In the genomic region with DNA sequence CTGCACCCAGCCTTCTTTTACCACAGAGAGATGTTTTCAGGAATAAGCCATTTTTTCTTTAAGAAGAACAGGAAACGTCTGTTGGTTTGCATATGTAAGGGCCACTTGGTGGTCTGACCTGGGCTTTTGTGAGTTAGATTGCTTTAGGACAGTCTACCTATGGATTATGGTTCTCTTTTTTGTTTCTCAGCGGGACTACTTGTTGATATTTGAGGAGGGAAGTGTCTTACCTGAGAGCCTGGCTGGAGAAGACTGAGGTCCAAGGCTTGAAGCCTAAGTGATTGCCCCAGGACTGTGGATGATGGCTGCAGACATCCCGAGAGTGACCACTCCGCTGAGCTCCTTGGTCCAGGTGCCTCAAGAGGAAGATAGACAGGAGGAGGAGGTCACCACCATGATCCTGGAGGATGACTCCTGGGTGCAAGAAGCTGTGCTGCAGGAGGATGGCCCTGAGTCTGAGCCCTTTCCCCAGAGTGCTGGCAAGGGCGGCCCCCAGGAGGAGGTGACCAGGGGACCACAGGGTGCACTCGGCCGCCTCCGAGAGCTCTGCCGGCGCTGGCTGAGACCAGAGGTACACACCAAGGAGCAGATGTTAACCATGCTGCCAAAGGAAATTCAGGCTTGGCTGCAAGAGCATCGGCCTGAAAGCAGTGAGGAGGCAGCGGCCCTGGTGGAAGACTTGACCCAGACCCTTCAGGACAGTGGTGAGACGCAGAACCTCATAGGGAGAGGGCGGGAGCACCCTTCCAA, we compare ENCODE assay signal across 15 cellular contexts. TPM values are rescaled to one million over a fixed set of nuclear protein-coding genes. Genes with fewer than 3 reads are reported as not detected.
A peak's percentile ranks its signal among the peaks of the same experiment; 100 is the strongest.
DNase-seq lines count a peak whose midpoint lies in the region; ATAC-seq and TF ChIP-seq lines count a peak whose summit lies in the region.
"Had no signal": no experiment of that assay in that cellular context is flagged by ENCODE, and none has a peak within 500 bp of the region (broad histone marks: within the 10 kb centered on the region; RNA-seq: fewer than 3 reads in every experiment).

No MANE protein-coding gene starts in this region.

- H3K9me3 Mint-ChIP-seq in WTC11, result no peaks in the 10 kb centered on the region
- H3K9me3 Mint-ChIP-seq: activated naive CD4-positive, alpha-beta T cell treated with anti-CD3 and anti-CD28 coated beads for 36 hours had no signal

- H3K36me3 ChIP-seq in smooth muscle cell (ENCODE audit: low read depth), result no peaks in the 10 kb centered on the region
- H3K36me3 ChIP-seq in BE2C, result peaks cover 37% of the 10 kb centered on the region

- H3K4me1 Mint-ChIP-seq in WTC11, result peaks cover 69% of the 10 kb centered on the region

- peaks cover 16% of the 10 kb centered on the region for H3K79me2 ChIP-seq in smooth muscle cell (ENCODE audit: low read depth)

- H3K27me3 Mint-ChIP-seq in WTC11 (ENCODE audit: low read depth), result no peaks in the 10 kb centered on the region

- CTCF ChIA-PET in WTC11 (lab: Charles Lee), result interaction anchor here (0.8 to 1.6 kb wide), 5 partner anchors 16 to 34 kb away, joined by 3 to 5 read pairs (median 5); no protein-coding TSS in a partner anchor

- H3K27me3 ChIP-seq in smooth muscle cell (ENCODE audit: low read depth), result no peaks in the 10 kb centered on the region
- no peaks in the 10 kb centered on the region for H3K27me3 ChIP-seq in BE2C
- H3K27me3 ChIP-seq: foreskin keratinocyte had no signal

- peaks cover 6% of the 10 kb centered on the region for H3K4me1 ChIP-seq in smooth muscle cell (ENCODE audit: low read depth)
- H3K4me1 ChIP-seq in BE2C, result no peaks in the 10 kb centered on the region
- H3K4me1 ChIP-seq: foreskin keratinocyte had no signal

- peak; percentile 27 for ATAC-seq in WTC11
- ATAC-seq: A549, foreskin keratinocyte, sciatic nerve had no signal

- H3K36me3 Mint-ChIP-seq in WTC11, result peaks cover 41% of the 10 kb centered on the region

- POLR2A ChIA-PET in WTC11 (lab: Charles Lee), result interaction anchor here (1.0 kb wide), 1 partner anchor 10 kb away, joined by 5 read pairs; no protein-coding TSS in a partner anchor

- H3K9me3 ChIP-seq in smooth muscle cell (replicated peaks; ENCODE audit: low read depth) (no peaks in the 10 kb centered on the region), BE2C (no peaks in the 10 kb centered on the region)
- H3K9me3 ChIP-seq: A549 had no signal

- H3K4me2 ChIP-seq in smooth muscle cell, result no peak overlapping the region
- H3K4me2 ChIP-seq: A549 had no signal

- peak overlapping the region; percentile 69 for H3K4me3 ChIP-seq in iPS-11a (ENCODE audit: low read depth, low read length)
- no peak overlapping the region for H3K4me3 ChIP-seq in smooth muscle cell
- no peak overlapping the region for H3K4me3 ChIP-seq in BE2C (ENCODE audit: low read depth, low read length)
- H3K4me3 ChIP-seq: A549 had no signal

- peak; percentile 48 for DNase-seq in activated effector memory CD4-positive, alpha-beta T cell treated with anti-CD3 and anti-CD28 coated beads, Interleukin-2, amount 50 U/mL, for 16 hours
- DNase-seq in activated effector memory CD4-positive, alpha-beta T cell treated with Interleukin-2 at 50 U/mL for 16 hours, result no peak
- DNase-seq in WTC11 (ENCODE audit: low spot score) (peak; percentile 32), smooth muscle cell (lab: John Stamatoyannopoulos, UW; ENCODE audit: unreplicated experiment) (no peak), BE2C (no peak), C1 segment of cervical spinal cord (lab: John Stamatoyannopoulos, UW) (no peak)
- DNase-seq in activated T-cell treated with anti-CD3 and anti-CD28 coated beads, Interleukin-2, amount 50 U/mL, for 1 hour, result no peak
- DNase-seq: activated naive CD4-positive, alpha-beta T cell treated with anti-CD3 and anti-CD28 coated beads for 36 hours; foreskin keratinocyte; KBM-7; NCI-H2227 treated with DMSO at 0.1 percent for 48 hours; stimulated activated naive CD4-positive, alpha-beta T cell treated with Interleukin-2 at 50 U/mL for 16 hours had no signal

- TF ChIP-seq CTCF in WTC11 (IDR thresholded peaks at IDR 0.05) (no peak), smooth muscle cell (IDR thresholded peaks at IDR 0.05; ENCODE audit: borderline replicate concordance, insufficient read depth, poor library complexity, severe bottlenecking) (no peak), BE2C (IDR thresholded peaks at IDR 0.05; ENCODE audit: low read depth, low read length) (no peak)

- 92% methylated on average over 14 of the region's 14 CpGs for WGBS in smooth muscle cell (ENCODE audit: low lambda C conversion rate)

- no peaks in the 10 kb centered on the region for H3F3A ChIP-seq in smooth muscle cell (ENCODE audit: low read depth)

- no peak overlapping the region for H2AFZ ChIP-seq in smooth muscle cell (ENCODE audit: low read depth)

- peaks cover 66% of the 10 kb centered on the region for H4K20me1 ChIP-seq in smooth muscle cell (ENCODE audit: low read depth)

- H3K27ac ChIP-seq in smooth muscle cell (ENCODE audit: low read depth), result peak overlapping the region; percentile 71
- H3K27ac ChIP-seq: A549, foreskin keratinocyte had no signal

- H3K4me3 Mint-ChIP-seq in WTC11, result peak overlapping the region; percentile 87
- H3K4me3 Mint-ChIP-seq: activated naive CD4-positive, alpha-beta T cell treated with anti-CD3 and anti-CD28 coated beads for 36 hours had no signal

- H3K27ac Mint-ChIP-seq in WTC11, result peak overlapping the region; percentile 94
- H3K27ac Mint-ChIP-seq: activated naive CD4-positive, alpha-beta T cell treated with anti-CD3 and anti-CD28 coated beads for 36 hours had no signal

- H3K9ac ChIP-seq in smooth muscle cell (ENCODE audit: low read depth), result no peak overlapping the region

TF ChIP-seq in WTC11, 78 proteins besides CTCF, POLR2A, EP300 and RAD21:
- TF ChIP-seq SP1 (CRISPR knock-in tag; conservative IDR thresholded peaks at IDR 0.05) (peak; percentile 28; the same call in 1 of the 2 replicates), SOX15 (CRISPR knock-in tag; IDR thresholded peaks at IDR 0.05) (no peak), ZNF396 (CRISPR knock-in tag; IDR thresholded peaks at IDR 0.05; ENCODE audit: borderline replicate concordance) (0 out of 2 replicates have a peak, but pooled peaks have one; percentile 21), PRRX2 (CRISPR knock-in tag; IDR thresholded peaks at IDR 0.05) (no peak), ELF4 (CRISPR knock-in tag; IDR thresholded peaks at IDR 0.05; ENCODE audit: low read depth) (no peak), ZNF423 (CRISPR knock-in tag; IDR thresholded peaks at IDR 0.05) (0 out of 2 replicates have a peak, but pooled peaks have one; percentile 34), TEAD1 (CRISPR knock-in tag; IDR thresholded peaks at IDR 0.05) (0 out of 2 replicates have a peak, but pooled peaks have one; percentile 10), FOXK1 (CRISPR knock-in tag; IDR thresholded peaks at IDR 0.05) (peak; percentile 48; the same call in 1 of the 2 replicates)
- TF ChIP-seq, protein P1, sequence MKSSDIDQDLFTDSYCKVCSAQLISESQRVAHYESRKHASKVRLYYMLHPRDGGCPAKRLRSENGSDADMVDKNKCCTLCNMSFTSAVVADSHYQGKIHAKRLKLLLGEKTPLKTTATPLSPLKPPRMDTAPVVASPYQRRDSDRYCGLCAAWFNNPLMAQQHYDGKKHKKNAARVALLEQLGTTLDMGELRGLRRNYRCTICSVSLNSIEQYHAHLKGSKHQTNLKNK (CRISPR knock-in tag; IDR thresholded peaks at IDR 0.05), result peak; percentile 92; the same call in 1 of the 2 replicates
- TF ChIP-seq, protein P2, sequence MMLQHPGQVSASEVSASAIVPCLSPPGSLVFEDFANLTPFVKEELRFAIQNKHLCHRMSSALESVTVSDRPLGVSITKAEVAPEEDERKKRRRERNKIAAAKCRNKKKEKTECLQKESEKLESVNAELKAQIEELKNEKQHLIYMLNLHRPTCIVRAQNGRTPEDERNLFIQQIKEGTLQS (CRISPR knock-in tag; conservative IDR thresholded peaks at IDR 0.05), result no peak
- TF ChIP-seq, protein P3, sequence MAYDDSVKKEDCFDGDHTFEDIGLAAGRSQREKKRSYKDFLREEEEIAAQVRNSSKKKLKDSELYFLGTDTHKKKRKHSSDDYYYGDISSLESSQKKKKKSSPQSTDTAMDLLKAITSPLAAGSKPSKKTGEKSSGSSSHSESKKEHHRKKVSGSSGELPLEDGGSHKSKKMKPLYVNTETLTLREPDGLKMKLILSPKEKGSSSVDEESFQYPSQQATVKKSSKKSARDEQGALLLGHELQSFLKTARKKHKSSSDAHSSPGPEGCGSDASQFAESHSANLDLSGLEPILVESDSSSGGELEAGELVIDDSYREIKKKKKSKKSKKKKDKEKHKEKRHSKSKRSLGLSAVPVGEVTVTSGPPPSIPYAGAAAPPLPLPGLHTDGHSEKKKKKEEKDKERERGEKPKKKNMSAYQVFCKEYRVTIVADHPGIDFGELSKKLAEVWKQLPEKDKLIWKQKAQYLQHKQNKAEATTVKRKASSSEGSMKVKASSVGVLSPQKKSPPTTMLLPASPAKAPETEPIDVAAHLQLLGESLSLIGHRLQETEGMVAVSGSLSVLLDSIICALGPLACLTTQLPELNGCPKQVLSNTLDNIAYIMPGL (CRISPR knock-in tag; IDR thresholded peaks at IDR 0.05), result no peak

RNA-seq across cellular contexts. Expression of a gene that starts 3.0 kb away (rescaled TPM):
- total RNA-seq in WTC11 (2021) (39.6 to 51.9 TPM (median 44.4 TPM) in 3 replicates), smooth muscle cell (15.4 and 21.7 TPM in 2 replicates)
- polyA plus RNA-seq in smooth muscle cell, result 6.9 and 12.6 TPM in 2 replicates
- polyA plus RNA-seq in BE2C (2012; ENCODE audit: insufficient read depth, insufficient read length, low read depth), result 24.2 TPM

RNA-seq across cellular contexts. Expression of a gene that starts 50.3 kb away (rescaled TPM):
- total RNA-seq in WTC11 (2021) (21.2 to 22.6 TPM (median 21.4 TPM) in 3 replicates), smooth muscle cell (12.3 and 18.9 TPM in 2 replicates)
- polyA plus RNA-seq in smooth muscle cell, result 19.4 and 28.9 TPM in 2 replicates
- 37.9 TPM for polyA plus RNA-seq in BE2C (2012; ENCODE audit: insufficient read depth, insufficient read length, low read depth)

RNA-seq across cellular contexts. Expression of a gene that starts 54.2 kb away (rescaled TPM):
- total RNA-seq in WTC11 (2021) (14.9 to 16.2 TPM (median 15.3 TPM) in 3 replicates), smooth muscle cell (2.1 and 4.3 TPM in 2 replicates)
- polyA plus RNA-seq in smooth muscle cell, result 6.5 and 12.7 TPM in 2 replicates
- polyA plus RNA-seq in BE2C (2012; ENCODE audit: insufficient read depth, insufficient read length, low read depth), result 6.4 TPM

Comparison
In these comparisons a context has a peak if more than half of its experiments do, and no peak if none do; other contexts are left out.
1. DNase-seq: peak in activated effector memory CD4-positive, alpha-beta T cell treated with anti-CD3 and anti-CD28 coated beads, Interleukin-2, amount 50 U/mL, for 16 hours (single experiment) and WTC11 (single experiment); none in activated effector memory CD4-positive, alpha-beta T cell treated with Interleukin-2 at 50 U/mL for 16 hours (single experiment), smooth muscle cell (single experiment), BE2C (single experiment), C1 segment of cervical spinal cord (0 of 14) and activated T-cell treated with anti-CD3 and anti-CD28 coated beads, Interleukin-2, amount 50 U/mL, for 1 hour (single experiment).